8 cellular contexts compared by ENCODE assay signal in genomic region chrX:16484338-16484737, GRCh38.
DNase-seq lines count a peak whose midpoint lies in the region; ATAC-seq lines count a peak whose summit lies in the region.

No MANE protein-coding gene starts in this region.

- H3K4me1 Mint-ChIP-seq in effector memory CD8-positive, alpha-beta T cell (ENCODE audit: low read depth in 2 of 2), result peaks cover 0 to 3% of the 10 kb centered on the region in 2 donors

- DNase-seq in H4 (ENCODE audit: low spot score) (peak; percentile 54), SKM-1 (lab: John Stamatoyannopoulos, UW; ENCODE audit: unreplicated experiment) (peak; percentile 4), NCI-H2081 treated with DMSO at 0.1 percent for 48 hours (lab: John Stamatoyannopoulos, UW) (no peak)
- DNase-seq in effector memory CD8-positive, alpha-beta T cell, result no peak
- DNase-seq in stimulated activated CD4-positive, alpha-beta T cell treated with anti-CD3 and anti-CD28 coated beads, Interleukin-15, amount 100 ng/mL, for 24 hours, result peak; percentile 41

- H3K4me3 Mint-ChIP-seq in effector memory CD8-positive, alpha-beta T cell, result no peak overlapping the region

- H3K27ac Mint-ChIP-seq in effector memory CD8-positive, alpha-beta T cell, result no peak overlapping the region

- H3K36me3 Mint-ChIP-seq in effector memory CD8-positive, alpha-beta T cell (ENCODE audit: insufficient read depth), result no peaks in the 10 kb centered on the region

- H3K27me3 Mint-ChIP-seq in effector memory CD8-positive, alpha-beta T cell, result peaks cover 0 to 7% of the 10 kb centered on the region in 2 donors

- no peaks in the 10 kb centered on the region for H3K9me3 Mint-ChIP-seq in effector memory CD8-positive, alpha-beta T cell

- peak; percentile 59 for ATAC-seq in effector memory CD8-positive, alpha-beta T cell (replicated peaks)
- no peak for ATAC-seq in HG03135 (IDR thresholded peaks at IDR 0.05; ENCODE audit: unreplicated experiment)
- no peak for ATAC-seq in HG03280 (IDR thresholded peaks at IDR 0.05; ENCODE audit: unreplicated experiment)
- no peak for ATAC-seq in HG02852 (IDR thresholded peaks at IDR 0.05; ENCODE audit: unreplicated experiment)

Comparison
In these comparisons a context has a peak if more than half of its experiments do, and no peak if none do; other contexts are left out.
1. DNase-seq: peak in H4 (single experiment), SKM-1 (single experiment) and stimulated activated CD4-positive, alpha-beta T cell treated with anti-CD3 and anti-CD28 coated beads, Interleukin-15, amount 100 ng/mL, for 24 hours (single experiment); none in effector memory CD8-positive, alpha-beta T cell (0 of 3) and NCI-H2081 treated with DMSO at 0.1 percent for 48 hours (single experiment).